1 cellular context compared by ENCODE assay signal in the genomic region with DNA sequence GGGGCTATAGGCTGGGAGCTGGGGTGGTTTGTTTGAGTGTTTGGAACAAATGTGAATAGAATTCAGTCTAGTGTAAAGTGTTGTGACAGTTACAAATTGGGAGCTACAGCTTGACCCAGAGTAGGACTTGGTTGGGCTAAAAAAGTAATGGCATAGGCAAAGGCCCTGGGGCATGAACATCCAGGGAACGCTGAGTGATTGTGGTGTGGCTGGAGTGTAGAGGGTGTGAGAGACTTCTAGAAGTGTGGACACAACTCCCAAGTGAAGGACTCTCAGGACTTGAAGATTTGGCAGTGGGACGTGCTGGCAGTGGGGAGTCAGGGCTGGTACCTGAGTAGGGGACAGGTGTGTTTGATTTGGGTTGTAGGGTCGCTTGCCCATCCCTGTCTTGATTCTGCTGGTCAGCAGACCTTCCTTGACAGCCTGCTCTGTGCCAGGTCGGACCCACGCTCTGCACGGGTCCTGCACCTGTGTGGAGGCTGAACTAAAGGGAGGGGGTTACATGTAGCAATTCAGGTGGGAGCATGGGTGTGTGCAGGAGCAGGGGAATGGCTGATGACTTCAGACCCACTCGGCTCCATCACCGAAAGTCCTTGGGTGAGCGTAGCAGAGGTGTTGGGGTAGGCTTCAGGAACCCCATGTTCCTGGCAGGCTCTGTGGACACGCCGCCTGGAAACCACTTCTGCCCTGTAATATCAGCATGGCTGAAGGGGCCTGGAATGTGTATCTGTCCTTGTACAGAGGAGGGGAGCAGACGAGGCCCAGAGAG.
TF ChIP-seq lines count a peak whose summit lies in the region.

No MANE protein-coding gene starts in this region.

TF ChIP-seq in GM23338, 12 proteins besides CTCF, POLR2A, EP300 and RAD21 (continued from another document):
- TF ChIP-seq, protein P1, sequence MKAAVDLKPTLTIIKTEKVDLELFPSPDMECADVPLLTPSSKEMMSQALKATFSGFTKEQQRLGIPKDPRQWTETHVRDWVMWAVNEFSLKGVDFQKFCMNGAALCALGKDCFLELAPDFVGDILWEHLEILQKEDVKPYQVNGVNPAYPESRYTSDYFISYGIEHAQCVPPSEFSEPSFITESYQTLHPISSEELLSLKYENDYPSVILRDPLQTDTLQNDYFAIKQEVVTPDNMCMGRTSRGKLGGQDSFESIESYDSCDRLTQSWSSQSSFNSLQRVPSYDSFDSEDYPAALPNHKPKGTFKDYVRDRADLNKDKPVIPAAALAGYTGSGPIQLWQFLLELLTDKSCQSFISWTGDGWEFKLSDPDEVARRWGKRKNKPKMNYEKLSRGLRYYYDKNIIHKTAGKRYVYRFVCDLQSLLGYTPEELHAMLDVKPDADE (IDR thresholded peaks at IDR 0.05) = no peak
- TF ChIP-seq NANOG (IDR thresholded peaks at IDR 0.05; ENCODE audit: borderline replicate concordance) (no peak), JUNB (IDR thresholded peaks at IDR 0.05; ENCODE audit: unreplicated experiment) (no peak), EZH2phosphoT487 (IDR thresholded peaks at IDR 0.05; ENCODE audit: unreplicated experiment) (no peak), CREB1 (CRISPR knock-in tag; IDR thresholded peaks at IDR 0.05; ENCODE audit: low read depth) (no peak), STAT1 (IDR thresholded peaks at IDR 0.05; ENCODE audit: unreplicated experiment) (no peak), POLR2AphosphoS5 (IDR thresholded peaks at IDR 0.05; ENCODE audit: low read depth) (no peak)
- TF ChIP-seq, protein P2, sequence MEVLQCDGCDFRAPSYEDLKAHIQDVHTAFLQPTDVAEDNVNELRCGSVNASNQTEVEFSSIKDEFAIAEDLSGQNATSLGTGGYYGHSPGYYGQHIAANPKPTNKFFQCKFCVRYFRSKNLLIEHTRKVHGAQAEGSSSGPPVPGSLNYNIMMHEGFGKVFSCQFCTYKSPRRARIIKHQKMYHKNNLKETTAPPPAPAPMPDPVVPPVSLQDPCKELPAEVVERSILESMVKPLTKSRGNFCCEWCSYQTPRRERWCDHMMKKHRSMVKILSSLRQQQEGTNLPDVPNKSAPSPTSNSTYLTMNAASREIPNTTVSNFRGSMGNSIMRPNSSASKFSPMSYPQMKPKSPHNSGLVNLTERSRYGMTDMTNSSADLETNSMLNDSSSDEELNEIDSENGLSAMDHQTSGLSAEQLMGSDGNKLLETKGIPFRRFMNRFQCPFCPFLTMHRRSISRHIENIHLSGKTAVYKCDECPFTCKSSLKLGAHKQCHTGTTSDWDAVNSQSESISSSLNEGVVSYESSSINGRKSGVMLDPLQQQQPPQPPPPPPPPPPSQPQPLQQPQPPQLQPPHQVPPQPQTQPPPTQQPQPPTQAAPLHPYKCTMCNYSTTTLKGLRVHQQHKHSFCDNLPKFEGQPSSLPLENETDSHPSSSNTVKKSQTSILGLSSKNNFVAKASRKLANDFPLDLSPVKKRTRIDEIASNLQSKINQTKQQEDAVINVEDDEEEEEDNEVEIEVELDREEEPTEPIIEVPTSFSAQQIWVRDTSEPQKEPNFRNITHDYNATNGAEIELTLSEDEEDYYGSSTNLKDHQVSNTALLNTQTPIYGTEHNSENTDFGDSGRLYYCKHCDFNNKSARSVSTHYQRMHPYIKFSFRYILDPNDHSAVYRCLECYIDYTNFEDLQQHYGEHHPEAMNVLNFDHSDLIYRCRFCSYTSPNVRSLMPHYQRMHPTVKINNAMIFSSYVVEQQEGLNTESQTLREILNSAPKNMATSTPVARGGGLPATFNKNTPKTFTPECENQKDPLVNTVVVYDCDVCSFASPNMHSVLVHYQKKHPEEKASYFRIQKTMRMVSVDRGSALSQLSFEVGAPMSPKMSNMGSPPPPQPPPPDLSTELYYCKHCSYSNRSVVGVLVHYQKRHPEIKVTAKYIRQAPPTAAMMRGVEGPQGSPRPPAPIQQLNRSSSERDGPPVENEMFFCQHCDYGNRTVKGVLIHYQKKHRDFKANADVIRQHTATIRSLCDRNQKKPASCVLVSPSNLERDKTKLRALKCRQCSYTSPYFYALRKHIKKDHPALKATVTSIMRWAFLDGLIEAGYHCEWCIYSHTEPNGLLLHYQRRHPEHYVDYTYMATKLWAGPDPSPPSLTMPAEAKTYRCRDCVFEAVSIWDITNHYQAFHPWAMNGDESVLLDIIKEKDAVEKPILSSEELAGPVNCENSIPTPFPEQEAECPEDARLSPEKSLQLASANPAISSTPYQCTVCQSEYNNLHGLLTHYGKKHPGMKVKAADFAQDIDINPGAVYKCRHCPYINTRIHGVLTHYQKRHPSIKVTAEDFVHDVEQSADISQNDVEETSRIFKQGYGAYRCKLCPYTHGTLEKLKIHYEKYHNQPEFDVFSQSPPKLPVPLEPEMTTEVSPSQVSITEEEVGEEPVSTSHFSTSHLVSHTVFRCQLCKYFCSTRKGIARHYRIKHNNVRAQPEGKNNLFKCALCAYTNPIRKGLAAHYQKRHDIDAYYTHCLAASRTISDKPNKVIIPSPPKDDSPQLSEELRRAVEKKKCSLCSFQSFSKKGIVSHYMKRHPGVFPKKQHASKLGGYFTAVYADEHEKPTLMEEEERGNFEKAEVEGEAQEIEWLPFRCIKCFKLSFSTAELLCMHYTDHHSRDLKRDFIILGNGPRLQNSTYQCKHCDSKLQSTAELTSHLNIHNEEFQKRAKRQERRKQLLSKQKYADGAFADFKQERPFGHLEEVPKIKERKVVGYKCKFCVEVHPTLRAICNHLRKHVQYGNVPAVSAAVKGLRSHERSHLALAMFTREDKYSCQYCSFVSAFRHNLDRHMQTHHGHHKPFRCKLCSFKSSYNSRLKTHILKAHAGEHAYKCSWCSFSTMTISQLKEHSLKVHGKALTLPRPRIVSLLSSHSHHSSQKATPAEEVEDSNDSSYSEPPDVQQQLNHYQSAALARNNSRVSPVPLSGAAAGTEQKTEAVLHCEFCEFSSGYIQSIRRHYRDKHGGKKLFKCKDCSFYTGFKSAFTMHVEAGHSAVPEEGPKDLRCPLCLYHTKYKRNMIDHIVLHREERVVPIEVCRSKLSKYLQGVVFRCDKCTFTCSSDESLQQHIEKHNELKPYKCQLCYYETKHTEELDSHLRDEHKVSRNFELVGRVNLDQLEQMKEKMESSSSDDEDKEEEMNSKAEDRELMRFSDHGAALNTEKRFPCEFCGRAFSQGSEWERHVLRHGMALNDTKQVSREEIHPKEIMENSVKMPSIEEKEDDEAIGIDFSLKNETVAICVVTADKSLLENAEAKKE (CRISPR knock-in tag; IDR thresholded peaks at IDR 0.05) = no peak
